Comparison of ENCODE assay signal across 17 cellular contexts in genomic region chr5:119876522-119876921, GRCh38.
DNase-seq lines count a peak whose midpoint lies in the region; ATAC-seq, FAIRE-seq and TF ChIP-seq lines count a peak whose summit lies in the region.
"Had no signal": no experiment of that assay in that cellular context is flagged by ENCODE, and none has a peak within 500 bp of the region (broad histone marks: within the 10 kb centered on the region; RNA-seq: fewer than 3 reads in every experiment).

No MANE protein-coding gene starts in this region.

- POLR2A ChIA-PET in HEK293T (lab: Yijun Ruan, JAX): no interaction called here

- H3K4me3 ChIP-seq in mucosa of descending colon: no peak overlapping the region
- H3K4me3 ChIP-seq: GM23248 had no signal

- H3K4me1 ChIP-seq in mucosa of descending colon (ENCODE audit: low read depth): peaks cover 8% of the 10 kb centered on the region

- FAIRE-seq in colon (lab: Jason Lieb, UNC): peak; percentile 18
- FAIRE-seq: A204.1, H54 had no signal

- no peak overlapping the region for H3K4me3 Mint-ChIP-seq in endothelial cell (ENCODE audit: unreplicated experiment)
- H3K4me3 Mint-ChIP-seq: B cell; CD4-positive, alpha-beta T cell had no signal

- DNase-seq in COLO829 (ENCODE audit: low spot score) (peak; percentile 23), HEK293T (ENCODE audit: extremely low spot score) (no peak), mucosa of descending colon (no peak), GDM1 (lab: John Stamatoyannopoulos, UW) (no peak), endothelial cell (ENCODE audit: low spot score) (no peak)
- DNase-seq: C1 segment of cervical spinal cord; CD4-positive, alpha-beta T cell; DMS79; GF-D8; GM23248 had no signal

- no peaks in the 10 kb centered on the region for H3K36me3 Mint-ChIP-seq in endothelial cell (ENCODE audit: low read depth, unreplicated experiment)

- intact Hi-C loops in mucosa of descending colon (cut with DNase I, micrococcal nuclease): no loop called here

- no peaks in the 10 kb centered on the region for H3K36me3 ChIP-seq in mucosa of descending colon (ENCODE audit: low read depth)

- no peak overlapping the region for H3K27ac Mint-ChIP-seq in endothelial cell (ENCODE audit: unreplicated experiment)
- H3K27ac Mint-ChIP-seq: B cell; CD4-positive, alpha-beta T cell had no signal

- no peak for TF ChIP-seq CTCF in mucosa of descending colon (IDR thresholded peaks at IDR 0.05)
- TF ChIP-seq CTCF in endothelial cell (IDR thresholded peaks at IDR 0.05; ENCODE audit: unreplicated experiment): no peak

- peak; percentile 88 for ATAC-seq in mucosa of descending colon
- ATAC-seq in GM18498 (IDR thresholded peaks at IDR 0.05; ENCODE audit: unreplicated experiment): no peak
- ATAC-seq in SK-N-SH treated with all-trans-retinoic acid at 6 μM for 48 hours: no peak
- ATAC-seq: HCT116 had no signal

- H3K4me1 Mint-ChIP-seq in endothelial cell (ENCODE audit: unreplicated experiment): no peaks in the 10 kb centered on the region
- H3K4me1 Mint-ChIP-seq: B cell had no signal

- H3K9me3 Mint-ChIP-seq in endothelial cell (ENCODE audit: unreplicated experiment): no peaks in the 10 kb centered on the region
- H3K9me3 Mint-ChIP-seq: CD4-positive, alpha-beta T cell had no signal

- H3K9me3 ChIP-seq in mucosa of descending colon: no peaks in the 10 kb centered on the region

- CTCF ChIA-PET in HEK293T (lab: Yijun Ruan, JAX): no interaction called here

- H3K27me3 Mint-ChIP-seq in endothelial cell (ENCODE audit: unreplicated experiment): no peaks in the 10 kb centered on the region
- H3K27me3 Mint-ChIP-seq: B cell; CD4-positive, alpha-beta T cell had no signal

TF ChIP-seq in HEK293T, 16 proteins besides CTCF, POLR2A, EP300 and RAD21:
- no peak for TF ChIP-seq SP1 (IDR thresholded peaks at IDR 0.05)
- TF ChIP-seq CTBP1 (IDR thresholded peaks at IDR 0.05; ENCODE audit: borderline replicate concordance): peak; percentile 64; the same call in 1 of the 2 replicates
- peak; percentile 60; the same call in 1 of the 2 replicates for TF ChIP-seq FOXM1 (IDR thresholded peaks at IDR 0.05; ENCODE audit: borderline replicate concordance)
- TF ChIP-seq NFRKB (IDR thresholded peaks at IDR 0.05): no peak
- TF ChIP-seq ARNT (IDR thresholded peaks at IDR 0.05): 0 out of 2 replicates have a peak, but pooled peaks have one; percentile 59
- TF ChIP-seq BHLHE40 (IDR thresholded peaks at IDR 0.05; ENCODE audit: borderline replicate concordance): no peak
- TF ChIP-seq PKNOX1 (IDR thresholded peaks at IDR 0.05): peak; percentile 84

TF ChIP-seq in SK-N-SH treated with all-trans-retinoic acid at 6 μM for 48 hours, 23 proteins besides CTCF, POLR2A, EP300 and RAD21:
- TF ChIP-seq PATZ1 (CRISPR knock-in tag; IDR thresholded peaks at IDR 0.05; ENCODE audit: borderline replicate concordance): no peak
- TF ChIP-seq BACH2 (CRISPR knock-in tag; IDR thresholded peaks at IDR 0.05; ENCODE audit: borderline replicate concordance): no peak
- TF ChIP-seq OSR1 (CRISPR knock-in tag; IDR thresholded peaks at IDR 0.05): no peak
- no peak for TF ChIP-seq ZC3H10 (CRISPR knock-in tag; IDR thresholded peaks at IDR 0.05)
- no peak for TF ChIP-seq ESRRG (CRISPR knock-in tag; IDR thresholded peaks at IDR 0.05)
- no peak for TF ChIP-seq ISL1 (CRISPR knock-in tag; IDR thresholded peaks at IDR 0.05)
- no peak for TF ChIP-seq GLIS3 (CRISPR knock-in tag; IDR thresholded peaks at IDR 0.05)
- TF ChIP-seq ZFP30 (CRISPR knock-in tag; IDR thresholded peaks at IDR 0.05): no peak
- no peak for TF ChIP-seq ZNF565 (CRISPR knock-in tag; conservative IDR thresholded peaks at IDR 0.05; ENCODE audit: low read depth)
- no peak for TF ChIP-seq ZNF8 (CRISPR knock-in tag; IDR thresholded peaks at IDR 0.05)
- no peak for TF ChIP-seq ZNF70 (CRISPR knock-in tag; IDR thresholded peaks at IDR 0.05)
- TF ChIP-seq RARB (CRISPR knock-in tag; IDR thresholded peaks at IDR 0.05): no peak
- TF ChIP-seq SNAI2 (CRISPR knock-in tag; IDR thresholded peaks at IDR 0.05): no peak
- TF ChIP-seq ARNTL (CRISPR knock-in tag; IDR thresholded peaks at IDR 0.05; ENCODE audit: borderline replicate concordance, low read depth): no peak
- no peak for TF ChIP-seq CSDC2 (CRISPR knock-in tag; IDR thresholded peaks at IDR 0.05)
- TF ChIP-seq, protein P1, sequence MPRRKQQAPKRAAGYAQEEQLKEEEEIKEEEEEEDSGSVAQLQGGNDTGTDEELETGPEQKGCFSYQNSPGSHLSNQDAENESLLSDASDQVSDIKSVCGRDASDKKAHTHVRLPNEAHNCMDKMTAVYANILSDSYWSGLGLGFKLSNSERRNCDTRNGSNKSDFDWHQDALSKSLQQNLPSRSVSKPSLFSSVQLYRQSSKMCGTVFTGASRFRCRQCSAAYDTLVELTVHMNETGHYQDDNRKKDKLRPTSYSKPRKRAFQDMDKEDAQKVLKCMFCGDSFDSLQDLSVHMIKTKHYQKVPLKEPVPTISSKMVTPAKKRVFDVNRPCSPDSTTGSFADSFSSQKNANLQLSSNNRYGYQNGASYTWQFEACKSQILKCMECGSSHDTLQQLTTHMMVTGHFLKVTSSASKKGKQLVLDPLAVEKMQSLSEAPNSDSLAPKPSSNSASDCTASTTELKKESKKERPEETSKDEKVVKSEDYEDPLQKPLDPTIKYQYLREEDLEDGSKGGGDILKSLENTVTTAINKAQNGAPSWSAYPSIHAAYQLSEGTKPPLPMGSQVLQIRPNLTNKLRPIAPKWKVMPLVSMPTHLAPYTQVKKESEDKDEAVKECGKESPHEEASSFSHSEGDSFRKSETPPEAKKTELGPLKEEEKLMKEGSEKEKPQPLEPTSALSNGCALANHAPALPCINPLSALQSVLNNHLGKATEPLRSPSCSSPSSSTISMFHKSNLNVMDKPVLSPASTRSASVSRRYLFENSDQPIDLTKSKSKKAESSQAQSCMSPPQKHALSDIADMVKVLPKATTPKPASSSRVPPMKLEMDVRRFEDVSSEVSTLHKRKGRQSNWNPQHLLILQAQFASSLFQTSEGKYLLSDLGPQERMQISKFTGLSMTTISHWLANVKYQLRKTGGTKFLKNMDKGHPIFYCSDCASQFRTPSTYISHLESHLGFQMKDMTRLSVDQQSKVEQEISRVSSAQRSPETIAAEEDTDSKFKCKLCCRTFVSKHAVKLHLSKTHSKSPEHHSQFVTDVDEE (CRISPR knock-in tag; IDR thresholded peaks at IDR 0.05): no peak
- no peak for TF ChIP-seq PPARA (CRISPR knock-in tag; IDR thresholded peaks at IDR 0.05; ENCODE audit: borderline replicate concordance)
- TF ChIP-seq, protein P2, sequence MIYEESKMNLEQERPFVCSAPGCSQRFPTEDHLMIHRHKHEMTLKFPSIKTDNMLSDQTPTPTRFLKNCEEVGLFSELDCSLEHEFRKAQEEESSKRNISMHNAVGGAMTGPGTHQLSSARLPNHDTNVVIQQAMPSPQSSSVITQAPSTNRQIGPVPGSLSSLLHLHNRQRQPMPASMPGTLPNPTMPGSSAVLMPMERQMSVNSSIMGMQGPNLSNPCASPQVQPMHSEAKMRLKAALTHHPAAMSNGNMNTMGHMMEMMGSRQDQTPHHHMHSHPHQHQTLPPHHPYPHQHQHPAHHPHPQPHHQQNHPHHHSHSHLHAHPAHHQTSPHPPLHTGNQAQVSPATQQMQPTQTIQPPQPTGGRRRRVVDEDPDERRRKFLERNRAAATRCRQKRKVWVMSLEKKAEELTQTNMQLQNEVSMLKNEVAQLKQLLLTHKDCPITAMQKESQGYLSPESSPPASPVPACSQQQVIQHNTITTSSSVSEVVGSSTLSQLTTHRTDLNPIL (CRISPR knock-in tag; IDR thresholded peaks at IDR 0.05; ENCODE audit: low read depth): no peak
- TF ChIP-seq TCF4 (CRISPR knock-in tag; IDR thresholded peaks at IDR 0.05; ENCODE audit: borderline replicate concordance): no peak
